In genomic region chr14:48963231-48963630, GRCh38 we compare ENCODE assay signal across 22 cellular contexts.
"Had no signal": no experiment of that assay in that cellular context is flagged by ENCODE, and none has a peak within 500 bp of the region (broad histone marks: within the 10 kb centered on the region; RNA-seq: fewer than 3 reads in every experiment).

No MANE protein-coding gene starts in this region.

- H3K36me3 ChIP-seq: Peyer's patch, SJCRH30 had no signal

- H3K4me3 ChIP-seq: Peyer's patch, SJCRH30 had no signal

- H3K4me1 ChIP-seq: SJCRH30 had no signal

- H3K27ac Mint-ChIP-seq: activated CD4-positive, alpha-beta memory T cell treated with anti-CD3 and anti-CD28 coated beads, Interleukin-2, amount 10 ng/mL, durations not matched to agents 7 days and 5 days; activated naive CD4-positive, alpha-beta T cell treated with anti-CD3 and anti-CD28 coated beads, Interleukin-2, amount 10 ng/mL, durations not matched to agents 7 days and 5 days; activated naive CD8-positive, alpha-beta T cell treated with anti-CD3 and anti-CD28 coated beads for 36 hours; activated T-cell treated with anti-CD3 and anti-CD28 coated beads, Interleukin-2, amount 50 U/mL, for 72 hours; activated T-helper 2 cell treated with anti-CD3 and anti-CD28 coated beads, Interferon-gamma antibody, Interleukin-2, Interleukin-4, amounts not matched to agents 10 μg/mL and 5 μg/mL and 100 μg/mL, durations not matched to agents 14 hours and 24 hours and 36 hours had no signal

- H3K4me1 Mint-ChIP-seq: activated CD4-positive, alpha-beta memory T cell treated with anti-CD3 and anti-CD28 coated beads, Interleukin-2, amount 10 ng/mL, durations not matched to agents 7 days and 5 days; activated naive CD4-positive, alpha-beta T cell treated with anti-CD3 and anti-CD28 coated beads, Interleukin-2, amount 10 ng/mL, durations not matched to agents 7 days and 5 days; activated naive CD8-positive, alpha-beta T cell treated with anti-CD3 and anti-CD28 coated beads for 36 hours had no signal

- H3K27me3 Mint-ChIP-seq: activated CD4-positive, alpha-beta memory T cell treated with anti-CD3 and anti-CD28 coated beads, Interleukin-2, amount 10 ng/mL, durations not matched to agents 7 days and 5 days; activated naive CD4-positive, alpha-beta T cell treated with anti-CD3 and anti-CD28 coated beads, Interleukin-2, amount 10 ng/mL, durations not matched to agents 7 days and 5 days; activated naive CD8-positive, alpha-beta T cell treated with anti-CD3 and anti-CD28 coated beads for 36 hours had no signal

- H3K9me3 ChIP-seq: Peyer's patch, SJCRH30, SK-N-SH had no signal

- ATAC-seq: activated T-cell treated with anti-CD3 and anti-CD28 coated beads, Interleukin-2, amount 50 U/mL, for 72 hours had no signal

- H3K9me3 Mint-ChIP-seq: activated naive CD4-positive, alpha-beta T cell treated with anti-CD3 and anti-CD28 coated beads, Interleukin-2, amount 10 ng/mL, durations not matched to agents 7 days and 5 days; activated naive CD8-positive, alpha-beta T cell treated with anti-CD3 and anti-CD28 coated beads for 36 hours; activated T-helper 2 cell treated with anti-CD3 and anti-CD28 coated beads, Interferon-gamma antibody, Interleukin-2, Interleukin-4, amounts not matched to agents 10 μg/mL and 5 μg/mL and 100 μg/mL, durations not matched to agents 14 hours and 24 hours and 36 hours had no signal

- H3K27me3 ChIP-seq: Peyer's patch, SJCRH30 had no signal

- H3K4me3 Mint-ChIP-seq: activated CD4-positive, alpha-beta memory T cell treated with anti-CD3 and anti-CD28 coated beads, Interleukin-2, amount 10 ng/mL, durations not matched to agents 7 days and 5 days; activated naive CD4-positive, alpha-beta T cell treated with anti-CD3 and anti-CD28 coated beads, Interleukin-2, amount 10 ng/mL, durations not matched to agents 7 days and 5 days; activated naive CD8-positive, alpha-beta T cell treated with anti-CD3 and anti-CD28 coated beads for 36 hours; activated T-cell treated with anti-CD3 and anti-CD28 coated beads, Interleukin-2, amount 50 U/mL, for 72 hours had no signal

- H3K27ac ChIP-seq: RWPE1, SJCRH30, VCaP had no signal

- H3K36me3 Mint-ChIP-seq: activated naive CD4-positive, alpha-beta T cell treated with anti-CD3 and anti-CD28 coated beads, Interleukin-2, amount 10 ng/mL, durations not matched to agents 7 days and 5 days; activated naive CD8-positive, alpha-beta T cell treated with anti-CD3 and anti-CD28 coated beads for 36 hours had no signal

- DNase-seq: activated CD4-positive, alpha-beta memory T cell treated with anti-CD3 and anti-CD28 coated beads, Interleukin-2, amount 10 ng/mL, durations not matched to agents 7 days and 5 days; activated CD4-positive, alpha-beta T cell treated with anti-CD3 and anti-CD28 coated beads, Interleukin-2, amount 50 U/mL, for 1 hour; activated CD4-positive, CD25-positive, alpha-beta regulatory T cell; activated CD8-positive, alpha-beta memory T cell treated with anti-CD3 and anti-CD28 coated beads, Interleukin-2, amount 50 U/mL, for 4 hours; activated gamma-delta T cell treated with Interleukin-2 at 50 U/mL for 16 hours; activated naive CD4-positive, alpha-beta T cell treated with anti-CD3 and anti-CD28 coated beads, Interleukin-2, amount 10 ng/mL, durations not matched to agents 7 days and 5 days; activated naive CD8-positive, alpha-beta T cell treated with anti-CD3 and anti-CD28 coated beads for 36 hours; activated T-cell treated with anti-CD3 and anti-CD28 coated beads, Interleukin-2, amount 50 U/mL, for 72 hours; MM.1S; NCI-H1105; NCI-H1436; NCI-H1694 treated with DMSO at 0.1 percent for 48 hours; NCI-H2029 treated with DMSO at 0.1 percent for 48 hours; NCI-H510A treated with DMSO at 0.1 percent for 48 hours; Right ventricle myocardium superior; SJCRH30; SK-N-SH; SW 1271 had no signal

- H3K9me2 ChIP-seq: SK-N-SH had no signal

- H3K4me2 ChIP-seq: SK-N-SH had no signal
